Comparison of ENCODE assay signal across 8 cellular contexts in genomic region chr2:70134349-70134983, GRCh38. TPM values are rescaled to one million over a fixed set of nuclear protein-coding genes. Genes with fewer than 3 reads are reported as not detected.
DNase-seq lines count a peak whose midpoint lies in the region; ATAC-seq and TF ChIP-seq lines count a peak whose summit lies in the region.
"Not testable (repeated sequence)": the region's sequence is repeated elsewhere in the genome, so short reads cannot be mapped to it uniquely, and the experiment has no call there.

No MANE protein-coding gene starts in this region.

- not testable (repeated sequence) for H3K9me2 ChIP-seq in OCI-LY1 (ENCODE audit: low read depth, low read length)

- not testable (repeated sequence) for H4K20me1 ChIP-seq in DND-41 (ENCODE audit: insufficient read depth, low read length); OCI-LY1 (ENCODE audit: insufficient read depth, low read length)

- H3K4me1 ChIP-seq in DND-41 (ENCODE audit: insufficient read depth, low read length), result peaks cover 76% of the 10 kb centered on the region
- H3K4me1 ChIP-seq in OCI-LY1 (ENCODE audit: insufficient read depth, low read length, severe bottlenecking), result peaks cover 70% of the 10 kb centered on the region
- H3K4me1 ChIP-seq in muscle layer of duodenum (ENCODE audit: control insufficient read depth in 1 of 2, insufficient read depth in 2 of 2, low read length in 2 of 2), result peaks cover 18 to 34% of the 10 kb centered on the region in 2 donors
- peaks cover 0 to 42% (median 33%) of the 10 kb centered on the region in 4 donors for H3K4me1 ChIP-seq in sigmoid colon
- H3K4me1 ChIP-seq in upper lobe of left lung, result peaks cover 41 to 52% (median 50%) of the 10 kb centered on the region in 4 donors

- peak overlapping the region; percentile 100 for H3K27ac Mint-ChIP-seq in activated CD8-positive, alpha-beta memory T cell treated with anti-CD3 and anti-CD28 coated beads, Interleukin-2, amount 10 ng/mL, durations not matched to agents 7 days and 5 days
- H3K27ac Mint-ChIP-seq in MCF 10A (ENCODE audit: low read depth, unreplicated experiment) (peak overlapping the region; percentile 90), glutamatergic neuron (ENCODE audit: unreplicated experiment) (peak overlapping the region; percentile 90)

- H3K9me3 ChIP-seq in DND-41 (ENCODE audit: insufficient read depth, low read length, severe bottlenecking); OCI-LY1 (ENCODE audit: low read length); muscle layer of duodenum (ENCODE audit: control insufficient read depth in 1 of 2, low read length in 2 of 2); sigmoid colon; upper lobe of left lung: not testable (repeated sequence)

- H2AFZ ChIP-seq in DND-41 (ENCODE audit: low read depth, low read length); OCI-LY1 (ENCODE audit: low read length): not testable (repeated sequence)

- TF ChIP-seq EP300 in sigmoid colon (IDR thresholded peaks at IDR 0.05); upper lobe of left lung (IDR thresholded peaks at IDR 0.05): not testable (repeated sequence)

- not testable (repeated sequence) for H3K4me3 ChIP-seq in DND-41 (ENCODE audit: low read depth in 1 of 2, low read length in 2 of 2); OCI-LY1 (ENCODE audit: low read depth, low read length, poor library complexity, severe bottlenecking); muscle layer of duodenum (ENCODE audit: low read depth in 1 of 2, low read length in 2 of 2); sigmoid colon; upper lobe of left lung

- TF ChIP-seq CTCF in DND-41 (IDR thresholded peaks at IDR 0.05; ENCODE audit: borderline replicate concordance, extremely low read depth, low read length, poor library complexity, severe bottlenecking); OCI-LY1 (IDR thresholded peaks at IDR 0.05; ENCODE audit: low read length); MCF 10A (IDR thresholded peaks at IDR 0.05; ENCODE audit: unreplicated experiment); glutamatergic neuron (IDR thresholded peaks at IDR 0.05; ENCODE audit: partially characterized antibody, unreplicated experiment); sigmoid colon (IDR thresholded peaks at IDR 0.05); upper lobe of left lung (IDR thresholded peaks at IDR 0.05): not testable (repeated sequence)

- not testable (repeated sequence) for H3F3A ChIP-seq in OCI-LY1 (ENCODE audit: insufficient read depth, low read length)

- H3K9ac ChIP-seq in DND-41 (ENCODE audit: low read depth, low read length) (peak overlapping the region; percentile 76; the same call in 1 of the 2 replicates), OCI-LY1 (ENCODE audit: low read length) (peak overlapping the region; percentile 87; the same call in 1 of the 2 replicates)

- BruUV-seq in MCF 10A (replicated peaks; lab: Mats Ljungman, UMichigan), result not testable (repeated sequence)

- ATAC-seq in DND-41 (ENCODE audit: insufficient read depth, low read depth); activated CD8-positive, alpha-beta memory T cell treated with anti-CD3 and anti-CD28 coated beads, Interleukin-2, amount 10 ng/mL, durations not matched to agents 7 days and 5 days; upper lobe of left lung (ENCODE audit: low FRiP score in 2 of 2): not testable (repeated sequence)

- TF ChIP-seq POLR2A in sigmoid colon (IDR thresholded peaks at IDR 0.05); upper lobe of left lung (IDR thresholded peaks at IDR 0.05): not testable (repeated sequence)

- H3K4me3 Mint-ChIP-seq in activated CD8-positive, alpha-beta memory T cell treated with anti-CD3 and anti-CD28 coated beads, Interleukin-2, amount 10 ng/mL, durations not matched to agents 7 days and 5 days, result peak overlapping the region; percentile 62
- H3K4me3 Mint-ChIP-seq in MCF 10A (ENCODE audit: unreplicated experiment), result not testable (repeated sequence)
- peak overlapping the region; percentile 66 for H3K4me3 Mint-ChIP-seq in glutamatergic neuron (ENCODE audit: unreplicated experiment)

- H3K4me1 Mint-ChIP-seq in activated CD8-positive, alpha-beta memory T cell treated with anti-CD3 and anti-CD28 coated beads, Interleukin-2, amount 10 ng/mL, durations not matched to agents 7 days and 5 days, result peaks cover 77% of the 10 kb centered on the region
- H3K4me1 Mint-ChIP-seq in MCF 10A (ENCODE audit: insufficient read depth, unreplicated experiment) (peaks cover 41% of the 10 kb centered on the region), glutamatergic neuron (ENCODE audit: low read depth, unreplicated experiment) (peaks cover 38% of the 10 kb centered on the region)

- H3K9me3 Mint-ChIP-seq in activated CD8-positive, alpha-beta memory T cell treated with anti-CD3 and anti-CD28 coated beads, Interleukin-2, amount 10 ng/mL, durations not matched to agents 7 days and 5 days (ENCODE audit: low read depth); MCF 10A (ENCODE audit: unreplicated experiment); glutamatergic neuron (ENCODE audit: unreplicated experiment): not testable (repeated sequence)

- intact Hi-C loops in MCF 10A (cut with micrococcal nuclease); sigmoid colon (cut with DNase I): not testable (repeated sequence)

- H3K4me2 ChIP-seq in DND-41 (ENCODE audit: insufficient read depth, low read length) (peak overlapping the region; percentile 71), OCI-LY1 (ENCODE audit: low read length) (peak overlapping the region; percentile 82; the same call in 1 of the 2 replicates)

- H3K27ac ChIP-seq in DND-41 (ENCODE audit: low read length) (peak overlapping the region; percentile 94), OCI-LY1 (ENCODE audit: low read depth, low read length, poor library complexity, severe bottlenecking) (peak overlapping the region; percentile 98), muscle layer of duodenum (ENCODE audit: low read length) (peak overlapping the region; percentile 96), sigmoid colon (peak overlapping the region; percentile 84 to 90 (median 89)), upper lobe of left lung (peak overlapping the region in 3 of 4 donors; percentile 90 to 95 (median 92))

- H3K36me3 ChIP-seq in DND-41 (ENCODE audit: insufficient read depth, low read length); OCI-LY1 (ENCODE audit: insufficient read depth, low read length); muscle layer of duodenum (ENCODE audit: control insufficient read depth in 1 of 2, insufficient read depth in 2 of 2, low read length in 2 of 2); sigmoid colon; upper lobe of left lung: not testable (repeated sequence)

- peaks cover 19% of the 10 kb centered on the region for H3K79me2 ChIP-seq in DND-41 (ENCODE audit: insufficient read depth, low read length)
- not testable (repeated sequence) for H3K79me2 ChIP-seq in OCI-LY1 (ENCODE audit: insufficient read depth, low read length)

- not testable (repeated sequence) for H3K27me3 Mint-ChIP-seq in activated CD8-positive, alpha-beta memory T cell treated with anti-CD3 and anti-CD28 coated beads, Interleukin-2, amount 10 ng/mL, durations not matched to agents 7 days and 5 days; MCF 10A (ENCODE audit: insufficient read depth, unreplicated experiment); glutamatergic neuron (ENCODE audit: unreplicated experiment)

- 81 to 87% methylated on average over 10 of the region's 10 CpGs for WGBS in sigmoid colon, 2 donors
- 87 to 88% methylated on average over 10 of the region's 10 CpGs for WGBS in upper lobe of left lung, 2 donors

- not testable (repeated sequence) for DNase-seq in DND-41; activated CD8-positive, alpha-beta memory T cell treated with anti-CD3 and anti-CD28 coated beads, Interleukin-2, amount 10 ng/mL, durations not matched to agents 7 days and 5 days; MCF 10A (ENCODE audit: unreplicated experiment); glutamatergic neuron; sigmoid colon; upper lobe of left lung

- POLR2A ChIA-PET in MCF 10A (lab: Yijun Ruan, JAX), result interaction anchor here (1.4 to 16.1 kb wide), 5 partner anchors 8 to 219 kb away, joined by 3 to 328 read pairs (median 29); partner anchors contain the start of genes MXD1 and PCBP1

- not testable (repeated sequence) for H3K27me3 ChIP-seq in DND-41 (ENCODE audit: insufficient read depth, low read length, poor library complexity); OCI-LY1 (ENCODE audit: insufficient read depth, low read length); muscle layer of duodenum (ENCODE audit: low read depth, low read length); sigmoid colon; upper lobe of left lung

- CTCF ChIA-PET in activated CD8-positive, alpha-beta memory T cell treated with anti-CD3 and anti-CD28 coated beads, Interleukin-2, amount 10 ng/mL, durations not matched to agents 7 days and 5 days (lab: Charles Lee), result interaction anchor here (1.4 to 18.1 kb wide), 10 partner anchors 8 to 221 kb away, joined by 3 to 382 read pairs (median 18); partner anchors contain the start of genes MXD1 and PCBP1
- CTCF ChIA-PET in MCF 10A (lab: Yijun Ruan, JAX), result interaction anchor here (0.5 to 1.0 kb wide), 5 partner anchors 14 to 396 kb away, joined by 3 to 4 read pairs (median 3); no protein-coding TSS in a partner anchor

- not testable (repeated sequence) for H3K36me3 Mint-ChIP-seq in activated CD8-positive, alpha-beta memory T cell treated with anti-CD3 and anti-CD28 coated beads, Interleukin-2, amount 10 ng/mL, durations not matched to agents 7 days and 5 days; MCF 10A (ENCODE audit: insufficient read depth, unreplicated experiment); glutamatergic neuron (ENCODE audit: unreplicated experiment)

RNA-seq across cellular contexts. Expression of gene PCBP1, which starts 47.2 kb away (rescaled TPM):
- total RNA-seq in activated CD8-positive, alpha-beta memory T cell treated with anti-CD3 and anti-CD28 coated beads, Interleukin-2, amount 10 ng/mL, durations not matched to agents 7 days and 5 days, result 100 to 1,000 TPM; 429 to 464 TPM
- total RNA-seq in MCF 10A (2022) (259 and 277 TPM in 2 replicates), glutamatergic neuron (ENCODE audit: unreplicated experiment) (301 TPM), sigmoid colon (100 to 1,000 TPM; 178 to 186 (median 182) TPM), upper lobe of left lung (100 to 1,000 TPM; 126 to 384 (median 236) TPM)
- polyA plus RNA-seq in sigmoid colon, result 100 to 1,000 TPM; 269 to 311 (median 286) TPM

RNA-seq across cellular contexts. Expression of gene C2orf42, which starts 56.4 kb away (rescaled TPM):
- 10 to 100 TPM; 26.6 to 28.6 TPM for total RNA-seq in activated CD8-positive, alpha-beta memory T cell treated with anti-CD3 and anti-CD28 coated beads, Interleukin-2, amount 10 ng/mL, durations not matched to agents 7 days and 5 days
- total RNA-seq in MCF 10A (2022) (17.6 and 28.5 TPM in 2 replicates), glutamatergic neuron (ENCODE audit: unreplicated experiment) (11.0 TPM), sigmoid colon (10 to 100 TPM in 3 of 4 donors, 1 to 10 TPM in 1; 8.8 to 24.3 (median 21.8) TPM), upper lobe of left lung (10 to 100 TPM in 4 of 6 donors, 1 to 10 TPM in 2; 7.8 to 15.0 (median 12.4) TPM)
- 1 to 10 TPM; 5.1 to 8.5 (median 5.4) TPM for polyA plus RNA-seq in sigmoid colon
